Comparison of ENCODE assay signal across 18 cellular contexts in genomic region chr2:160043265-160043664, GRCh38. TPM values are rescaled to one million over a fixed set of nuclear protein-coding genes. Genes with fewer than 3 reads are reported as not detected.
DNase-seq lines count a peak whose midpoint lies in the region; ATAC-seq and TF ChIP-seq lines count a peak whose summit lies in the region.
"Had no signal": no experiment of that assay in that cellular context is flagged by ENCODE, and none has a peak within 500 bp of the region (broad histone marks: within the 10 kb centered on the region; RNA-seq: fewer than 3 reads in every experiment).

No MANE protein-coding gene starts in this region.

- no peak overlapping the region for H3K4me3 Mint-ChIP-seq in MCF 10A (ENCODE audit: unreplicated experiment)
- no peak overlapping the region for H3K4me3 Mint-ChIP-seq in activated CD8-positive, alpha-beta T cell treated with anti-CD3 and anti-CD28 coated beads for 36 hours

- H4K20me1 ChIP-seq in smooth muscle cell (ENCODE audit: low read depth), result no peaks in the 10 kb centered on the region
- H4K20me1 ChIP-seq: BLaER1 treated with 17β-estradiol and CSF1 and Interleukin-3, amounts not matched to agents 10 nM and 100 nM had no signal

- H3K4me2 ChIP-seq in smooth muscle cell, result no peak overlapping the region
- H3K4me2 ChIP-seq: BLaER1 treated with 17β-estradiol and CSF1 and Interleukin-3, amounts not matched to agents 10 nM and 100 nM had no signal

- H3K4me3 ChIP-seq in breast epithelium (no peak overlapping the region), RWPE2 (ENCODE audit: severe bottlenecking) (no peak overlapping the region), smooth muscle cell (no peak overlapping the region)
- H3K4me3 ChIP-seq: BLaER1 treated with 17β-estradiol and CSF1 and Interleukin-3, amounts not matched to agents 10 nM and 100 nM; K562 had no signal

- CTCF ChIA-PET in MCF 10A (lab: Yijun Ruan, JAX), result interaction anchor here (1.1 kb wide), 1 partner anchor 13 kb away, joined by 5 read pairs; no protein-coding TSS in a partner anchor
- CTCF ChIA-PET in activated CD8-positive, alpha-beta T cell treated with anti-CD3 and anti-CD28 coated beads for 36 hours (lab: Charles Lee), result interaction anchor here (0.7 kb wide), 1 partner anchor 180 kb away, joined by 3 read pairs; no protein-coding TSS in a partner anchor

- no peak overlapping the region for H3K27ac Mint-ChIP-seq in MCF 10A (ENCODE audit: low read depth, unreplicated experiment)
- H3K27ac Mint-ChIP-seq in activated CD8-positive, alpha-beta T cell treated with anti-CD3 and anti-CD28 coated beads for 36 hours, result no peak overlapping the region

- no peaks in the 10 kb centered on the region for H3K9me3 Mint-ChIP-seq in MCF 10A (ENCODE audit: unreplicated experiment)
- no peaks in the 10 kb centered on the region for H3K9me3 Mint-ChIP-seq in activated CD8-positive, alpha-beta T cell treated with anti-CD3 and anti-CD28 coated beads for 36 hours

- peaks cover 0 to 4% of the 10 kb centered on the region in 2 donors for H3K4me1 ChIP-seq in breast epithelium
- no peaks in the 10 kb centered on the region for H3K4me1 ChIP-seq in RWPE2 (ENCODE audit: insufficient read depth, poor library complexity, severe bottlenecking)
- no peaks in the 10 kb centered on the region for H3K4me1 ChIP-seq in smooth muscle cell (ENCODE audit: low read depth)
- H3K4me1 ChIP-seq: BLaER1 treated with 17β-estradiol and CSF1 and Interleukin-3, amounts not matched to agents 10 nM and 100 nM had no signal

- no peaks in the 10 kb centered on the region for H3K79me2 ChIP-seq in smooth muscle cell (ENCODE audit: low read depth)

- intact Hi-C loops in MCF 10A (cut with micrococcal nuclease), result no loop called here
- intact Hi-C loops in breast epithelium (cut with DNase I; ENCODE audit: low total_unique reads), result no loop called here
- intact Hi-C loops in activated CD8-positive, alpha-beta T cell treated with anti-CD3 and anti-CD28 coated beads for 36 hours (cut with micrococcal nuclease), result no loop called here

- H3K9me3 ChIP-seq in breast epithelium (no peaks in the 10 kb centered on the region), RWPE2 (ENCODE audit: severe bottlenecking) (no peaks in the 10 kb centered on the region), smooth muscle cell (replicated peaks; ENCODE audit: low read depth) (no peaks in the 10 kb centered on the region)
- H3K9me3 ChIP-seq: BLaER1 treated with 17β-estradiol and CSF1 and Interleukin-3, amounts not matched to agents 10 nM and 100 nM had no signal

- no peak for TF ChIP-seq POLR2A in breast epithelium (IDR thresholded peaks at IDR 0.05)

- no peaks in the 10 kb centered on the region for H3F3A ChIP-seq in smooth muscle cell (ENCODE audit: low read depth)

- H3K27ac ChIP-seq in breast epithelium (peak overlapping the region in 1 of 2 donors; percentile 19), RWPE2 (ENCODE audit: poor library complexity, severe bottlenecking) (no peak overlapping the region), smooth muscle cell (ENCODE audit: low read depth) (no peak overlapping the region)
- H3K27ac ChIP-seq: 22Rv1; BLaER1 treated with 17β-estradiol and CSF1 and Interleukin-3, amounts not matched to agents 10 nM and 100 nM had no signal

- H3K36me3 ChIP-seq in breast epithelium, result no peaks in the 10 kb centered on the region
- H3K36me3 ChIP-seq in RWPE2 (ENCODE audit: low read depth), result no peaks in the 10 kb centered on the region
- peaks cover 6% of the 10 kb centered on the region for H3K36me3 ChIP-seq in smooth muscle cell (ENCODE audit: low read depth)
- H3K36me3 ChIP-seq: BLaER1 treated with 17β-estradiol and CSF1 and Interleukin-3, amounts not matched to agents 10 nM and 100 nM had no signal

- BruUV-seq in MCF 10A (replicated peaks; lab: Mats Ljungman, UMichigan), result no TSS peak

- H3K36me3 Mint-ChIP-seq in MCF 10A (ENCODE audit: insufficient read depth, unreplicated experiment), result peaks cover 24% of the 10 kb centered on the region
- no peaks in the 10 kb centered on the region for H3K36me3 Mint-ChIP-seq in activated CD8-positive, alpha-beta T cell treated with anti-CD3 and anti-CD28 coated beads for 36 hours (ENCODE audit: low read depth)

- peaks cover 29% of the 10 kb centered on the region for H3K4me1 Mint-ChIP-seq in MCF 10A (ENCODE audit: insufficient read depth, unreplicated experiment)
- H3K4me1 Mint-ChIP-seq in activated CD8-positive, alpha-beta T cell treated with anti-CD3 and anti-CD28 coated beads for 36 hours (ENCODE audit: low read depth), result no peaks in the 10 kb centered on the region

- no peaks in the 10 kb centered on the region for H3K27me3 ChIP-seq in breast epithelium
- H3K27me3 ChIP-seq in RWPE2 (ENCODE audit: insufficient read depth, poor library complexity, severe bottlenecking), result no peaks in the 10 kb centered on the region
- H3K27me3 ChIP-seq in smooth muscle cell (ENCODE audit: low read depth), result no peaks in the 10 kb centered on the region
- H3K27me3 ChIP-seq: BLaER1 treated with 17β-estradiol and CSF1 and Interleukin-3, amounts not matched to agents 10 nM and 100 nM had no signal

- H2AFZ ChIP-seq in smooth muscle cell (ENCODE audit: low read depth), result no peak overlapping the region

- DNase-seq in MCF 10A (ENCODE audit: unreplicated experiment), result peak; percentile 86
- no peak for DNase-seq in breast epithelium (ENCODE audit: low spot score in 2 of 2)
- no peak for DNase-seq in RWPE2 (ENCODE audit: low spot score)
- peak; percentile 36 for DNase-seq in fibroblast of gingiva (ENCODE audit: low read depth)
- no peak for DNase-seq in activated CD8-positive, alpha-beta T cell treated with anti-CD3 and anti-CD28 coated beads for 36 hours
- no peak for DNase-seq in NCI-H1417 (lab: John Stamatoyannopoulos, UW)
- no peak for DNase-seq in smooth muscle cell (lab: John Stamatoyannopoulos, UW; ENCODE audit: unreplicated experiment)
- DNase-seq: GF-D8, NCI-H1092, NCI-H1694, NCI-H2107, NCI-H345, SHP77 treated with DMSO at 0.1 percent for 48 hours had no signal

- POLR2A ChIA-PET in MCF 10A (lab: Yijun Ruan, JAX), result interaction anchor here (0.6 kb wide), 1 partner anchor 187 kb away, joined by 3 read pairs; no protein-coding TSS in a partner anchor
- POLR2A ChIA-PET in activated CD8-positive, alpha-beta T cell treated with anti-CD3 and anti-CD28 coated beads for 36 hours (lab: Charles Lee), result no interaction called here

- H3K27me3 Mint-ChIP-seq in MCF 10A (ENCODE audit: insufficient read depth, unreplicated experiment), result no peaks in the 10 kb centered on the region
- H3K27me3 Mint-ChIP-seq in activated CD8-positive, alpha-beta T cell treated with anti-CD3 and anti-CD28 coated beads for 36 hours, result peaks cover 8% of the 10 kb centered on the region

- 83% methylated on average over 5 of the region's 5 CpGs for WGBS in smooth muscle cell (ENCODE audit: low lambda C conversion rate)

- 0 out of 3 replicates have a peak, but pooled peaks have one; percentile 19 for ATAC-seq in RWPE2 (ENCODE audit: low read depth)
- ATAC-seq in activated CD8-positive, alpha-beta T cell treated with anti-CD3 and anti-CD28 coated beads for 36 hours, result no peak
- no peak for ATAC-seq in HG03469 (IDR thresholded peaks at IDR 0.05; ENCODE audit: unreplicated experiment)
- ATAC-seq: HCT116, K562 had no signal

- H3K9ac ChIP-seq in smooth muscle cell (ENCODE audit: low read depth), result no peak overlapping the region
- H3K9ac ChIP-seq: BLaER1 treated with 17β-estradiol and CSF1 and Interleukin-3, amounts not matched to agents 10 nM and 100 nM had no signal

- TF ChIP-seq CTCF in MCF 10A (IDR thresholded peaks at IDR 0.05; ENCODE audit: unreplicated experiment), result no peak
- TF ChIP-seq CTCF in breast epithelium (IDR thresholded peaks at IDR 0.05), result no peak
- TF ChIP-seq CTCF in RWPE2 (IDR thresholded peaks at IDR 0.05; ENCODE audit: poor library complexity, severe bottlenecking), result no peak
- no peak for TF ChIP-seq CTCF in activated CD8-positive, alpha-beta T cell treated with anti-CD3 and anti-CD28 coated beads for 36 hours (IDR thresholded peaks at IDR 0.05)
- no peak for TF ChIP-seq CTCF in smooth muscle cell (IDR thresholded peaks at IDR 0.05; ENCODE audit: borderline replicate concordance, insufficient read depth, poor library complexity, severe bottlenecking)

RNA-seq across cellular contexts. Expression of gene PLA2R1, which starts 19.1 kb away (rescaled TPM):
- total RNA-seq in MCF 10A (2022) (7.5 and 8.4 TPM in 2 replicates), breast epithelium (10 to 100 TPM; 12.5 to 49.9 (median 27.9) TPM), smooth muscle cell (7.3 and 10.1 TPM in 2 replicates)
- total RNA-seq in activated CD8-positive, alpha-beta T cell treated with anti-CD3 and anti-CD28 coated beads for 36 hours, result not detected
- polyA plus RNA-seq in smooth muscle cell, result 4.7 and 4.8 TPM in 2 replicates
- total RNA-seq: K562 had no signal
- polyA plus RNA-seq: K562 had no signal

Comparison
In these comparisons a context has a peak if more than half of its experiments do, and no peak if none do; other contexts are left out.
1. DNase-seq: peak in MCF 10A (single experiment) and fibroblast of gingiva (single experiment); none in breast epithelium (0 of 2), RWPE2 (single experiment), activated CD8-positive, alpha-beta T cell treated with anti-CD3 and anti-CD28 coated beads for 36 hours (single experiment), NCI-H1417 (0 of 3) and smooth muscle cell (single experiment).